Comparison of ENCODE assay signal across 20 cellular contexts in the genomic region with DNA sequence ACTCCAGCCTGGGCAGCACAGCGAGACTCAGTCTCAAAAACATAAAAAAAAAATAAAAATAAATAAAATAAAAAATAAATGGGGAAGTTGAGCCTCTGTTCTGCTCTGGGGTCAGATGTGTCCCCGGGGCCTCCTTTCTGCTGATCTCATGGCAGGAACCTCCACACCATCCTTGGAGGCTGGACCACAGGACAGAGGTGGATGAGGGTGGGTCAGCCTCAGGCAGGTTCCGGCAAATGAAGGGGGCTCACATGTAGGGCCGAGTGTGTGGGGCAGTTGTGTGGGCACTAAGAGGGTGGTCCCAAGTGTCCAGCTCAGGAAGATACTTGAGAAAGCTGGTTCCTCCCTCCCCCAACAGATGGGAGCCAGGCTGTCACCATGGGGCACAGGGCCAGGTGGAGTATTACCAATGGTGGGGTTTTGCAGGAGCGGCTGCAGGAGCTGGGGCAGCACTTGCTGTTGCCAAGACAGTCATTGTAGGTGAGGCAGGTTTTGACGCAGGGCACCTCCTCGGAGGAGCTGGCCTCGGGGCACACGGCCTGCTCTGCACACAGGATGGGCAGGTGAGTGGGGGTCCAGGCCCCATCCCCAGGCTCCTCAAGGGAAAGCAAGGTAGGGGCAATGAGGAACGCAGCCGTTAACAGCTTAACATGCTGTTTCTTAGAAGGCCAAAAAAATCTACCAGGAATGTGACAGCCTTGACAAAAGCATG. TPM values are rescaled to one million over a fixed set of nuclear protein-coding genes. Genes with fewer than 3 reads are reported as not detected.
DNase-seq lines count a peak whose midpoint lies in the region; ATAC-seq and TF ChIP-seq lines count a peak whose summit lies in the region.
"Had no signal": no experiment of that assay in that cellular context is flagged by ENCODE, and none has a peak within 500 bp of the region (broad histone marks: within the 10 kb centered on the region; RNA-seq: fewer than 3 reads in every experiment).

No MANE protein-coding gene starts in this region.

- H3K9me3 Mint-ChIP-seq in dendritic cell treated with granulocyte-macrophage colony-stimulating factor and Interleukin-4, amounts not matched to agents 40 ng/mL and 50 ng/mL, for 4 days: no peaks in the 10 kb centered on the region
- H3K9me3 Mint-ChIP-seq: CD8-positive, alpha-beta memory T cell had no signal

- DNase-seq in D341Med (ENCODE audit: low spot score): peak; percentile 27
- DNase-seq in spleen: peak; percentile 56
- no peak for DNase-seq in HT-29 (ENCODE audit: low spot score)
- DNase-seq in Kasumi-1 (lab: John Stamatoyannopoulos, UW): no peak
- DNase-seq: C1 segment of cervical spinal cord; Calu3; CD8-positive, alpha-beta memory T cell; MG63; NCI-H1417 treated with DMSO at 0.1 percent for 48 hours; NCI-H187; NCI-H446; NCI-H526; OCI-M1 had no signal

- H3K27me3 Mint-ChIP-seq in dendritic cell treated with granulocyte-macrophage colony-stimulating factor and Interleukin-4, amounts not matched to agents 40 ng/mL and 50 ng/mL, for 4 days: no peaks in the 10 kb centered on the region
- H3K27me3 Mint-ChIP-seq: CD8-positive, alpha-beta memory T cell had no signal

- no peaks in the 10 kb centered on the region for H4K20me1 ChIP-seq in BLaER1 treated with 17β-estradiol and CSF1 and Interleukin-3, amounts not matched to agents 10 nM and 100 nM

- H3K9ac ChIP-seq in BLaER1 treated with 17β-estradiol and CSF1 and Interleukin-3, amounts not matched to agents 10 nM and 100 nM: peak overlapping the region in 1 of 11 experiments; percentile 29; a peak in 2 of 22 replicates

- H3K4me1 ChIP-seq in BLaER1 treated with 17β-estradiol and CSF1 and Interleukin-3, amounts not matched to agents 10 nM and 100 nM: peaks cover 24 to 44% (median 33%) of the 10 kb centered on the region in 10 experiments
- peaks cover 4 to 17% (median 9%) of the 10 kb centered on the region in 6 donors for H3K4me1 ChIP-seq in spleen

- no peak for TF ChIP-seq POLR2A in spleen (IDR thresholded peaks at IDR 0.05)

- no peak for ATAC-seq in HG03196 (IDR thresholded peaks at IDR 0.05; ENCODE audit: unreplicated experiment)
- ATAC-seq: Right ventricle myocardium inferior had no signal

- H3K4me3 ChIP-seq in BLaER1 treated with 17β-estradiol and CSF1 and Interleukin-3, amounts not matched to agents 10 nM and 100 nM: no peak overlapping the region
- no peak overlapping the region for H3K4me3 ChIP-seq in spleen
- H3K4me3 ChIP-seq: MG63 had no signal

- no peaks in the 10 kb centered on the region for H3K36me3 Mint-ChIP-seq in dendritic cell treated with granulocyte-macrophage colony-stimulating factor and Interleukin-4, amounts not matched to agents 40 ng/mL and 50 ng/mL, for 4 days (ENCODE audit: low read depth)
- H3K36me3 Mint-ChIP-seq: CD8-positive, alpha-beta memory T cell had no signal

- intact Hi-C loops in dendritic cell treated with granulocyte-macrophage colony-stimulating factor and Interleukin-4, amounts not matched to agents 40 ng/mL and 50 ng/mL, for 4 days (cut with micrococcal nuclease): no loop called here
- intact Hi-C loops in spleen (cut with DNase I; ENCODE audit: low total_unique reads): no loop called here

- H3K4me1 Mint-ChIP-seq in dendritic cell treated with granulocyte-macrophage colony-stimulating factor and Interleukin-4, amounts not matched to agents 40 ng/mL and 50 ng/mL, for 4 days (ENCODE audit: low read depth): peaks cover 6% of the 10 kb centered on the region

- WGBS in spleen, 5 donors: 87 to 93% (median 91%) methylated on average over 11 of the region's 11 CpGs

- peak overlapping the region; percentile 56 for H3K27ac Mint-ChIP-seq in dendritic cell treated with granulocyte-macrophage colony-stimulating factor and Interleukin-4, amounts not matched to agents 40 ng/mL and 50 ng/mL, for 4 days

- no peaks in the 10 kb centered on the region for H3K9me3 ChIP-seq in BLaER1 treated with 17β-estradiol and CSF1 and Interleukin-3, amounts not matched to agents 10 nM and 100 nM (replicated peaks in 1 of 11)
- H3K9me3 ChIP-seq in spleen: peaks cover 0 to 5% (median 0%) of the 10 kb centered on the region in 8 donors
- H3K9me3 ChIP-seq: MG63 had no signal

- peak overlapping the region in 4 of 11 experiments; percentile 2 to 28 (median 16); a peak in 2 of 22 replicates for H3K27ac ChIP-seq in BLaER1 treated with 17β-estradiol and CSF1 and Interleukin-3, amounts not matched to agents 10 nM and 100 nM
- no peak overlapping the region for H3K27ac ChIP-seq in spleen

- H3K36me3 ChIP-seq in BLaER1 treated with 17β-estradiol and CSF1 and Interleukin-3, amounts not matched to agents 10 nM and 100 nM: no peaks in the 10 kb centered on the region
- no peaks in the 10 kb centered on the region for H3K36me3 ChIP-seq in spleen
- H3K36me3 ChIP-seq: MG63 had no signal

- H3K27me3 ChIP-seq in BLaER1 treated with 17β-estradiol and CSF1 and Interleukin-3, amounts not matched to agents 10 nM and 100 nM: no peaks in the 10 kb centered on the region
- H3K27me3 ChIP-seq in spleen (replicated peaks in 1 of 7): no peaks in the 10 kb centered on the region
- H3K27me3 ChIP-seq: MG63 had no signal

- no peak for TF ChIP-seq CTCF in spleen (IDR thresholded peaks at IDR 0.05 in 8 of 11, conservative IDR thresholded peaks at IDR 0.05 in 3 of 11)

- no peak overlapping the region for H3K4me3 Mint-ChIP-seq in dendritic cell treated with granulocyte-macrophage colony-stimulating factor and Interleukin-4, amounts not matched to agents 40 ng/mL and 50 ng/mL, for 4 days

- H3K4me2 ChIP-seq in BLaER1 treated with 17β-estradiol and CSF1 and Interleukin-3, amounts not matched to agents 10 nM and 100 nM: peak overlapping the region; percentile 2 to 66 (median 20); a peak in 14 of 22 replicates

RNA-seq across cellular contexts. Expression of gene TBRG4, which starts 13.9 kb away (rescaled TPM):
- total RNA-seq in spleen: 10 to 100 TPM; 37.9 to 77.1 (median 67.4) TPM
- polyA plus RNA-seq in spleen: 10 to 100 TPM; 42.9 to 59.9 (median 46.2) TPM
- total RNA-seq in HT-29 (2014; rRNA removed; shearing (Covaris generic)): 230 and 255 TPM in 2 replicates

RNA-seq across cellular contexts. Expression of gene RAMP3, which starts 32.2 kb away (rescaled TPM):
- 10 to 100 TPM in 5 of 7 donors, 1 to 10 TPM in 2; 6.3 to 27.8 (median 11.8) TPM for total RNA-seq in spleen
- 10 to 100 TPM; 14.2 to 21.6 (median 18.9) TPM for polyA plus RNA-seq in spleen
- total RNA-seq in HT-29 (2014; rRNA removed; shearing (Covaris generic)): not detected in 2 replicates
- total RNA-seq: Calu3; CD8-positive, alpha-beta memory T cell; H4; LHCN-M2; SK-MEL-5 had no signal
- polyA plus RNA-seq: CD8-positive, alpha-beta memory T cell had no signal

RNA-seq across cellular contexts. Expression of gene NACAD, which starts 36.6 kb away (rescaled TPM):
- 1 to 10 TPM; 1.2 to 6.2 (median 3.4) TPM for total RNA-seq in spleen
- 1 to 10 TPM in 1 of 3 donors, under 1 TPM in 2; 0.30 to 1.0 (median 0.30) TPM for polyA plus RNA-seq in spleen
- total RNA-seq in HT-29 (2014; rRNA removed; shearing (Covaris generic)): 0.10 and 0.43 TPM in 2 replicates

Comparison
In these comparisons a context has a peak if more than half of its experiments do, and no peak if none do; other contexts are left out.
1. DNase-seq: peak in D341Med (single experiment) and spleen (single experiment); none in HT-29 (single experiment) and Kasumi-1 (0 of 2).